In the genomic region with DNA sequence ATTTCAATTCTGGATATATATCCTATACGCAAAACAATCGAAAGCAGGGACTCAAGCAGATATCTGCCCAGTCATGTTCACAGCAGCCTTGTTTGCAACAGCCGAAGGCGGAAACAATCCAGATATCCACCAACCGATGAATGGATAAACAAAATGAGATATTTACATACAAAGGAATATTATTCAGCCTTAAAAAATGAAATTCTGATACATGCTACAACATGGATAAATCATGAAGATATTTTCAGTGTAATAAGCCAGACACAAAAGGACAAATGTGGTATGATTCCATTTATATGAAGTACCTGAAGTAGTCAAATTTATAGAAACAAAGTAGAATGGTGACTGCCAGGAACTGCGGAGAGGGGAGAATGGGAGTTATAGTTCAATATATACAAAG, we compare ENCODE assay signal across 13 cellular contexts.
"Had no signal": no experiment of that assay in that cellular context is flagged by ENCODE, and none has a peak within 500 bp of the region (broad histone marks: within the 10 kb centered on the region; RNA-seq: fewer than 3 reads in every experiment).

No MANE protein-coding gene starts in this region.

- H3K4me1 ChIP-seq: parathyroid adenoma had no signal

- DNase-seq: activated CD4-positive, alpha-beta T cell treated with anti-CD3 and anti-CD28 coated beads for 48 hours; activated naive CD4-positive, alpha-beta T cell treated with Interleukin-2 at 50 U/mL for 16 hours; naive B cell; stimulated activated CD4-positive, alpha-beta T cell treated with anti-CD3 and anti-CD28 coated beads, Interleukin-12 subunit alpha, Interleukin-12 subunit beta, amount 100 ng/mL, for 4 hours; stimulated activated CD4-positive, alpha-beta T cell treated with anti-CD3 and anti-CD28 coated beads, Interleukin-2, amount 100 ng/mL, for 24 hours; T-helper 17 cell; WERI-Rb-1 had no signal

- H3K27ac Mint-ChIP-seq: T-helper 17 cell had no signal

- ATAC-seq: activated T-helper 17 cell treated with anti-CD3 and anti-CD28 coated beads, Interleukin-2, amount 50 U/mL, for 72 hours; esophagus mucosa; left lobe of liver; stimulated activated effector memory CD8-positive, alpha-beta T cell treated with anti-CD3 and anti-CD28 coated beads, Interleukin-12 subunit alpha, Interleukin-12 subunit beta, amount 100 ng/mL, for 72 hours; T-helper 17 cell had no signal

- H3K27me3 Mint-ChIP-seq: activated T-helper 17 cell treated with anti-CD3 and anti-CD28 coated beads, Interleukin-2, amount 50 U/mL, for 72 hours; naive B cell; T-helper 17 cell had no signal

- H3K9me3 Mint-ChIP-seq: activated T-helper 17 cell treated with anti-CD3 and anti-CD28 coated beads, Interleukin-2, amount 50 U/mL, for 72 hours; naive B cell; stimulated activated effector memory CD8-positive, alpha-beta T cell treated with anti-CD3 and anti-CD28 coated beads, Interleukin-12 subunit alpha, Interleukin-12 subunit beta, amount 100 ng/mL, for 72 hours had no signal

- H3K4me3 ChIP-seq: thoracic aorta had no signal

- H3K9me3 ChIP-seq: thoracic aorta had no signal

- H3K4me3 Mint-ChIP-seq: activated T-helper 17 cell treated with anti-CD3 and anti-CD28 coated beads, Interleukin-2, amount 50 U/mL, for 72 hours; naive B cell; stimulated activated effector memory CD8-positive, alpha-beta T cell treated with anti-CD3 and anti-CD28 coated beads, Interleukin-12 subunit alpha, Interleukin-12 subunit beta, amount 100 ng/mL, for 72 hours; T-helper 17 cell had no signal

- H3K27ac ChIP-seq: parathyroid adenoma, thoracic aorta, WERI-Rb-1 had no signal
